ENCODE assay signal across 12 cellular contexts in the genomic region with DNA sequence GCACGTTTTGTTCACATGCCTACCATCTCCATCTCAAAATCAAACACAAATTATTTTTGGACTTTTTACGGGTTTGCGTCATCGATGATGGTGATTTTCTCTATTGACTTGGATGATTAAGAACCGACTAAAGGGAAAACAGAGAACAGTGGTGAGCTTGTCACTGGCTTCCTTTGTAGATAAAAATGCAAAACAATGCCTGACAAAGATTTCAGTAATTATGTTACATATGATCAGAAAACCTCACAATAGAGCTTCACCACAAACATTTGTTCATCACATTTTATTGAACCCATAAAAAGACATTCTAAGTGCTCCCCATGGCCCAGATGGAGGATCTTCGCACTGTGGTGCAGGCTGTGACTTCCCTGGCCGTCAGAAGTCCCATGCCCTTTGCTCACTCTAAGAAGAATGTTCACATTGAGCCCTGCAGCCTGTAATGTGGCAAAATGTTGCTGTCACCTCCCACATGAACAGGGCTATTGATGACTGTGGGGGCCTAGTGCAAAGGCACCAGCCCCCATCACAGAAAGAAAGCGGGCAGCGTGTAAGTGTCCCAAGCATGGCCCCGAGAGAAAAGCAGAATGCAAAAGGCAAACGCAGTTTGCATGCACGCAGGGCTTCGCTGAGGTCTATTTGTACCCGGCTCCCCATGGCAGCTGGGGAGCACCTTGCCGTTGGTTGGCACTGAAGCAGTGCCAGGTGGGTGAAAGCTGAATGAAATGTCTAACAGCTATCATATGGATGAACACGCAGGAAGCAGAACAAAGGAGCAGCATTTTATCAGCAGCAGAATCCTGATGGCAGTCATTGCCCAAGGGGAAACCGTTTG.
A peak's percentile ranks its signal among the peaks of the same experiment; 100 is the strongest.
DNase-seq lines count a peak whose midpoint lies in the region; ATAC-seq, FAIRE-seq and TF ChIP-seq lines count a peak whose summit lies in the region.
"Had no signal": no experiment of that assay in that cellular context is flagged by ENCODE, and none has a peak within 500 bp of the region (broad histone marks: within the 10 kb centered on the region; RNA-seq: fewer than 3 reads in every experiment).

No MANE protein-coding gene starts in this region.

- H3K36me3 ChIP-seq in CD8-positive, alpha-beta T cell (ENCODE audit: insufficient read depth, low read length): no peaks in the 10 kb centered on the region
- H3K36me3 ChIP-seq in bronchial epithelial cell (ENCODE audit: control insufficient read depth, insufficient read depth, low read length) (no peaks in the 10 kb centered on the region), psoas muscle (ENCODE audit: insufficient read depth in 1 of 2, low read depth in 1 of 2) (no peaks in the 10 kb centered on the region)
- H3K36me3 ChIP-seq: thyroid gland had no signal

- H3K4me3 Mint-ChIP-seq in CD8-positive, alpha-beta T cell: peak overlapping the region; percentile 54

- peaks cover 64% of the 10 kb centered on the region for H3K4me1 Mint-ChIP-seq in CD8-positive, alpha-beta T cell (ENCODE audit: low read depth)

- 77 to 87% (median 81%) methylated on average over 17 of the region's 17 CpGs for WGBS in psoas muscle, 3 donors

- no peaks in the 10 kb centered on the region for H3K27me3 ChIP-seq in CD8-positive, alpha-beta T cell (ENCODE audit: insufficient read depth, low read length)
- H3K27me3 ChIP-seq in bronchial epithelial cell (ENCODE audit: control insufficient read depth, insufficient read depth, low read length): no peaks in the 10 kb centered on the region
- no peaks in the 10 kb centered on the region for H3K27me3 ChIP-seq in psoas muscle (ENCODE audit: insufficient read depth in 3 of 3, low read length in 2 of 3)
- H3K27me3 ChIP-seq: thyroid gland had no signal

- no peak overlapping the region for H3K27ac ChIP-seq in CD8-positive, alpha-beta T cell (ENCODE audit: low read depth, low read length)
- peak overlapping the region; percentile 79 for H3K27ac ChIP-seq in psoas muscle

- H3K27ac Mint-ChIP-seq in CD8-positive, alpha-beta T cell: peak overlapping the region; percentile 77

- H3K9me3 ChIP-seq in CD8-positive, alpha-beta T cell (ENCODE audit: low read length): no peaks in the 10 kb centered on the region
- no peaks in the 10 kb centered on the region for H3K9me3 ChIP-seq in psoas muscle
- H3K9me3 ChIP-seq: thyroid gland had no signal

- FAIRE-seq in bronchial epithelial cell (lab: Jason Lieb, UNC): peak; percentile 95

- CTCF ChIA-PET in CD8-positive, alpha-beta T cell (lab: Charles Lee): interaction anchor here (0.9 to 1.4 kb wide), 3 partner anchors 19 to 40 kb away, joined by 3 read pairs; no protein-coding TSS in a partner anchor

- H3K4me3 ChIP-seq in CD8-positive, alpha-beta T cell (ENCODE audit: low read depth, low read length): no peak overlapping the region
- H3K4me3 ChIP-seq in bronchial epithelial cell (ENCODE audit: low read depth, low read length) (no peak overlapping the region), psoas muscle (no peak overlapping the region)
- H3K4me3 ChIP-seq: thyroid gland had no signal

- no peaks in the 10 kb centered on the region for H3K27me3 Mint-ChIP-seq in CD8-positive, alpha-beta T cell (ENCODE audit: low read depth)

- POLR2A ChIA-PET in CD8-positive, alpha-beta T cell (lab: Charles Lee): no interaction called here

- intact Hi-C loops in CD8-positive, alpha-beta T cell (cut with DNase I, micrococcal nuclease): loop anchor here in 1 of 2 experiments (5.0 to 10.0 kb wide), 2 partner anchors 54 to 862 kb away; no protein-coding TSS in a partner anchor
- intact Hi-C loops in psoas muscle (cut with DNase I): loop anchor here in 1 of 2 donors (5.0 kb wide), 1 partner anchor 77 kb away; no protein-coding TSS in a partner anchor
- intact Hi-C loops in Right ventricle myocardium superior (cut with DNase I): no loop called here

- H3K4me1 ChIP-seq in CD8-positive, alpha-beta T cell (ENCODE audit: insufficient read depth, low read length): peaks cover 25% of the 10 kb centered on the region
- peaks cover 46% of the 10 kb centered on the region for H3K4me1 ChIP-seq in psoas muscle

- TF ChIP-seq CTCF in CD8-positive, alpha-beta T cell (IDR thresholded peaks at IDR 0.05): no peak
- TF ChIP-seq CTCF in bronchial epithelial cell (IDR thresholded peaks at IDR 0.05; ENCODE audit: insufficient read depth, low read length, severe bottlenecking) (no peak), psoas muscle (IDR thresholded peaks at IDR 0.05) (no peak)

- peak in 1 of 7 experiments; percentile 9 for DNase-seq in CD8-positive, alpha-beta T cell
- DNase-seq in NCI-H1105 treated with DMSO at 0.1 percent for 48 hours (lab: John Stamatoyannopoulos, UW) (peak; percentile 96), bronchial epithelial cell (ENCODE audit: low read depth) (no peak), psoas muscle (no peak), Right ventricle myocardium superior (no peak), NCI-H748 (lab: John Stamatoyannopoulos, UW; ENCODE audit: unreplicated experiment) (no peak)
- DNase-seq in activated CD8-positive, alpha-beta memory T cell treated with anti-CD3 and anti-CD28 coated beads, Interleukin-2, amount 50 U/mL, for 48 hours: no peak
- DNase-seq: Kasumi-1; stimulated activated CD4-positive, alpha-beta T cell treated with anti-CD3 and anti-CD28 coated beads, Interleukin-4, amount 100 ng/mL, for 24 hours; T-helper 9 cell; thyroid gland had no signal

- peaks cover 42% of the 10 kb centered on the region for H3K36me3 Mint-ChIP-seq in CD8-positive, alpha-beta T cell

- ATAC-seq in CD8-positive, alpha-beta T cell: peak; percentile 52
- ATAC-seq in psoas muscle: no peak
- ATAC-seq in Right ventricle myocardium superior (ENCODE audit: poor library complexity): no peak
- ATAC-seq in HG03354 (IDR thresholded peaks at IDR 0.05; ENCODE audit: poor library complexity, severe bottlenecking, unreplicated experiment): no peak

- no peaks in the 10 kb centered on the region for H3K9me3 Mint-ChIP-seq in CD8-positive, alpha-beta T cell
